ENCODE assay signal across 9 cellular contexts in the genomic region with DNA sequence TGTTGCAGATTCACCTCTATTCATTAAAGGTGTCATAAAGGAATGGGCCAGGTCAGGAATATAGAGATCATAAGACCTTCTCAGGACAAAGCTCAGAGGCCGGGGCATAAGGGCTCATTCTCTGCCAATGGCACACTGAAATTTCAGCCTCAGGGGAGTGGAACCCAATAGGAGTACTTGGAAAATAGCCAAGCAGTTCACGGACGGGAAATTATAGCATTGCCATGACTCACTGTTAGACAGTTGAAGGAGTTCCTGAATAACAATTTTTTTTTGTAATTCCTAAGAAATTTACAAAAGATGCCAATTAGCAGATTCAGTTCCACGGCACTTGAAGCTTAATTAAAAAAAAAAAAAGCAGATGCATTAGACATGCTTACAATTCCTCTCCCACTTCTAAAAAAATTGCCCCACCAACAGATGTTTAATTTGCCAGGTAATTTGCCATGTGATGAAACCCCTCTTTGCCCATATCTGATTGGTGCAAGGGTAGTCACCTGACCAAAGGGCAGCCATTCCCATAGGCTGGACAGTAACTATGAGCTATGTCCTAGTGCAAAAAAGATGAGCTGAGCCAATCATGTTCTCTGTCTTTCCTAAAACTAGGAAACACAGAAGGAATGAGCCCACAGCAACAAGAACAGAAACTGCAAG. TPM values are rescaled to one million over a fixed set of nuclear protein-coding genes. Genes with fewer than 3 reads are reported as not detected.
DNase-seq lines count a peak whose midpoint lies in the region; ATAC-seq, FAIRE-seq and TF ChIP-seq lines count a peak whose summit lies in the region.
"Had no signal": no experiment of that assay in that cellular context is flagged by ENCODE, and none has a peak within 500 bp of the region (broad histone marks: within the 10 kb centered on the region; RNA-seq: fewer than 3 reads in every experiment).

No MANE protein-coding gene starts in this region.

- peaks cover 0 to 8% (median 0%) of the 10 kb centered on the region in 12 donors for H3K9me3 ChIP-seq in heart left ventricle

- H3K4me1 ChIP-seq in ACC112 (ENCODE audit: control insufficient read depth, insufficient read depth, low read length, unreplicated experiment) (peaks cover 41% of the 10 kb centered on the region), heart left ventricle (peaks cover 0 to 44% (median 13%) of the 10 kb centered on the region in 12 donors)

- H3K27me3 ChIP-seq in ACC112 (ENCODE audit: insufficient read depth, low read length), result no peaks in the 10 kb centered on the region
- no peaks in the 10 kb centered on the region for H3K27me3 ChIP-seq in heart left ventricle

- no peaks in the 10 kb centered on the region for H3K79me2 ChIP-seq in ACC112 (ENCODE audit: control insufficient read depth, insufficient read depth, low read length, unreplicated experiment)

- FAIRE-seq in HTR-8/SVneo (lab: Jason Lieb, UNC), result peak; percentile 44
- FAIRE-seq: G401.6 had no signal

- H3K36me3 ChIP-seq in ACC112 (ENCODE audit: insufficient read depth, low read length) (no peaks in the 10 kb centered on the region), heart left ventricle (no peaks in the 10 kb centered on the region)

- H3K4me3 ChIP-seq in ACC112 (ENCODE audit: low read depth, low read length), result peak overlapping the region; percentile 16; the same call in 1 of the 2 replicates
- H3K4me3 ChIP-seq in heart left ventricle, result no peak overlapping the region

- ATAC-seq in heart left ventricle, result peak; percentile 39 to 76 (median 61)
- no peak for ATAC-seq in HG02642 (IDR thresholded peaks at IDR 0.05; ENCODE audit: poor library complexity, unreplicated experiment)

- 13 to 33% (median 22%) methylated on average over 4 of the region's 4 CpGs for WGBS in heart left ventricle, 4 donors

- H2AFZ ChIP-seq in ACC112 (ENCODE audit: low read length, unreplicated experiment), result peak overlapping the region; percentile 58

- H3K27ac ChIP-seq in ACC112 (ENCODE audit: low read depth, low read length) (peak overlapping the region; percentile 38), heart left ventricle (peak overlapping the region in 7 of 12 donors; percentile 4 to 40 (median 32))

- intact Hi-C loops in heart left ventricle (cut with DNase I), result loop anchor here in 1 of 10 donors (5.0 kb wide), 1 partner anchor 84 kb away; no protein-coding TSS in a partner anchor

- no peak for TF ChIP-seq POLR2A in heart left ventricle (IDR thresholded peaks at IDR 0.05)

- no peak for TF ChIP-seq CTCF in heart left ventricle (IDR thresholded peaks at IDR 0.05)

- DNase-seq in HTR-8/SVneo (ENCODE audit: insufficient read length, low spot score) (peak; percentile 72), T1000 (lab: John Stamatoyannopoulos, UW) (peak; percentile 35), heart left ventricle (peak in 3 of 5 donors; percentile 24 to 44 (median 38)), globus pallidus (ENCODE audit: low spot score) (no peak), GM19238 (ENCODE audit: insufficient read length, low spot score) (no peak), MV-4-11 (lab: John Stamatoyannopoulos, UW) (no peak)

RNA-seq across cellular contexts. Expression of a gene that starts 58.6 kb away (rescaled TPM):
- total RNA-seq in heart left ventricle, result 10 to 100 TPM in 8 of 9 donors, 1 to 10 TPM in 1; 7.3 to 21.5 (median 16.1) TPM
- 1 to 10 TPM; 5.3 to 6.7 TPM for polyA plus RNA-seq in heart left ventricle

RNA-seq across cellular contexts. Expression of a gene that starts 58.7 kb away (rescaled TPM):
- total RNA-seq in heart left ventricle, result 10 to 100 TPM; 58.3 to 94.1 (median 74.4) TPM
- 10 to 100 TPM; 31.9 to 63.6 TPM for polyA plus RNA-seq in heart left ventricle

Comparison
In these comparisons a context has a peak if more than half of its experiments do, and no peak if none do; other contexts are left out.
1. DNase-seq: peak in HTR-8/SVneo (single experiment), T1000 (single experiment) and heart left ventricle (3 of 5); none in globus pallidus (single experiment), GM19238 (single experiment) and MV-4-11 (single experiment).